20 cellular contexts compared by ENCODE assay signal in genomic region chr1:230050973-230051735, GRCh38. TPM values are rescaled to one million over a fixed set of nuclear protein-coding genes. Genes with fewer than 3 reads are reported as not detected.
A peak's percentile ranks its signal among the peaks of the same experiment; 100 is the strongest.
DNase-seq lines count a peak whose midpoint lies in the region; ATAC-seq, FAIRE-seq and TF ChIP-seq lines count a peak whose summit lies in the region.
"Had no signal": no experiment of that assay in that cellular context is flagged by ENCODE, and none has a peak within 500 bp of the region (broad histone marks: within the 10 kb centered on the region; RNA-seq: fewer than 3 reads in every experiment).

No MANE protein-coding gene starts in this region.

- no peak overlapping the region for H3K4me3 Mint-ChIP-seq in activated naive CD8-positive, alpha-beta T cell treated with anti-CD3 and anti-CD28 coated beads for 36 hours
- H3K4me3 Mint-ChIP-seq in activated naive CD8-positive, alpha-beta T cell treated with anti-CD3 and anti-CD28 coated beads, Interleukin-2, amount 50 U/mL, for 24 hours: no peak overlapping the region

- no peaks in the 10 kb centered on the region for H3F3A ChIP-seq in PC-3 (ENCODE audit: low read length, unreplicated experiment)

- H3K4me1 ChIP-seq in K562 (replicated peaks in 1 of 2; ENCODE audit: control insufficient read depth in 2 of 2, insufficient read depth in 2 of 2, low read length in 2 of 2): peaks cover 0 to 7% of the 10 kb centered on the region in 2 experiments; a peak in 2 of 5 replicates
- H3K4me1 ChIP-seq in PC-3 (ENCODE audit: insufficient read depth, low read length): peaks cover 10% of the 10 kb centered on the region
- H3K4me1 ChIP-seq: SJSA1 had no signal

- WGBS in K562 (ENCODE audit: insufficient coverage, low coverage, missing lambda C conversion rate): 17% methylated on average over 7 of the region's 7 CpGs

- intact Hi-C loops in K562 (cut with micrococcal nuclease) (no loop called here), PC-3 (cut with micrococcal nuclease) (no loop called here)

- no peak for ATAC-seq in activated naive CD8-positive, alpha-beta T cell treated with anti-CD3 and anti-CD28 coated beads, Interleukin-2, amount 50 U/mL, for 24 hours
- no peak; the same call in 2 of the 3 replicates for ATAC-seq in K562
- no peak for ATAC-seq in PC-3
- no peak for ATAC-seq in HG03039 (IDR thresholded peaks at IDR 0.05; ENCODE audit: unreplicated experiment)

- H3K9me3 Mint-ChIP-seq in activated naive CD8-positive, alpha-beta T cell treated with anti-CD3 and anti-CD28 coated beads for 36 hours: peaks cover 4% of the 10 kb centered on the region
- H3K9me3 Mint-ChIP-seq in activated naive CD8-positive, alpha-beta T cell treated with anti-CD3 and anti-CD28 coated beads, Interleukin-2, amount 50 U/mL, for 24 hours: peaks cover 4% of the 10 kb centered on the region
- H3K9me3 Mint-ChIP-seq: CD8-positive, alpha-beta memory T cell; IgD-negative memory B cell had no signal

- H2AFZ ChIP-seq in K562 (ENCODE audit: low read depth, low read length) (peak overlapping the region; percentile 12; the same call in 1 of the 2 replicates), PC-3 (ENCODE audit: low read length) (no peak overlapping the region)
- H2AFZ ChIP-seq: GM23248 had no signal

- peaks cover 2% of the 10 kb centered on the region for H3K4me1 Mint-ChIP-seq in activated naive CD8-positive, alpha-beta T cell treated with anti-CD3 and anti-CD28 coated beads for 36 hours
- no peaks in the 10 kb centered on the region for H3K4me1 Mint-ChIP-seq in activated naive CD8-positive, alpha-beta T cell treated with anti-CD3 and anti-CD28 coated beads, Interleukin-2, amount 50 U/mL, for 24 hours

- TF ChIP-seq CTCF in K562 (IDR thresholded peaks at IDR 0.05 in 2 of 3, conservative IDR thresholded peaks at IDR 0.05 in 1 of 3; ENCODE audit: insufficient read depth in 2 of 3, low read depth in 1 of 3, low read length in 3 of 3): no peak
- TF ChIP-seq CTCF in PC-3 (conservative IDR thresholded peaks at IDR 0.05; ENCODE audit: low read depth, low read length): no peak

- in situ Hi-C loops in K562 (cut with MboI): no loop called here

- no peaks in the 10 kb centered on the region for H3K36me3 Mint-ChIP-seq in activated naive CD8-positive, alpha-beta T cell treated with anti-CD3 and anti-CD28 coated beads for 36 hours
- no peaks in the 10 kb centered on the region for H3K36me3 Mint-ChIP-seq in activated naive CD8-positive, alpha-beta T cell treated with anti-CD3 and anti-CD28 coated beads, Interleukin-2, amount 50 U/mL, for 24 hours (ENCODE audit: low read depth)
- H3K36me3 Mint-ChIP-seq: IgD-negative memory B cell had no signal

- CTCF ChIA-PET in K562 (lab: Yijun Ruan, JAX; ENCODE audit: low intra/inter-chr PET ratio): interaction anchor here (0.7 kb wide), 1 partner anchor 300 kb away, joined by 5 read pairs; no protein-coding TSS in a partner anchor
- CTCF ChIA-PET in PC-3 (lab: Charles Lee): no interaction called here

- no peaks in the 10 kb centered on the region for H3K27me3 Mint-ChIP-seq in activated naive CD8-positive, alpha-beta T cell treated with anti-CD3 and anti-CD28 coated beads for 36 hours
- no peaks in the 10 kb centered on the region for H3K27me3 Mint-ChIP-seq in activated naive CD8-positive, alpha-beta T cell treated with anti-CD3 and anti-CD28 coated beads, Interleukin-2, amount 50 U/mL, for 24 hours

- H3K79me2 ChIP-seq in K562 (ENCODE audit: control insufficient read depth, insufficient read depth, low read length): no peaks in the 10 kb centered on the region
- H3K79me2 ChIP-seq in PC-3 (ENCODE audit: low read length): no peaks in the 10 kb centered on the region

- H3K9ac ChIP-seq in K562 (ENCODE audit: insufficient read depth in 1 of 2, low read depth in 2 of 2, low read length in 2 of 2) (no peak overlapping the region; a peak in 1 of 4 replicates), PC-3 (ENCODE audit: low read length) (no peak overlapping the region)
- H3K9ac ChIP-seq: GM23248 had no signal

- TF ChIP-seq RAD21 in K562 (CRISPR knock-in tag; conservative IDR thresholded peaks at IDR 0.05 in 1 of 2, IDR thresholded peaks at IDR 0.05 in 1 of 2): no peak

- H3K27ac ChIP-seq in K562 (ENCODE audit: extremely low read depth, low read depth, low read length) (no peak overlapping the region), PC-3 (ENCODE audit: low read length) (no peak overlapping the region)
- H3K27ac ChIP-seq: GM23248, HL-60, SJSA1 had no signal

- H3K9me3 ChIP-seq in K562 (replicated peaks; ENCODE audit: control insufficient read depth, insufficient read depth, low read depth, low read length) (no peaks in the 10 kb centered on the region), PC-3 (ENCODE audit: low read length) (no peaks in the 10 kb centered on the region)
- H3K9me3 ChIP-seq: SJSA1 had no signal

- H3K9me2 ChIP-seq in PC-3 (replicated peaks; ENCODE audit: low read length): 0 out of 2 replicates have a peak, but pooled peaks cover 6% of the 10 kb centered on the region

- POLR2A ChIA-PET in K562 (lab: Yijun Ruan, JAX) (interaction anchor here (0.8 to 1.4 kb wide), 3 partner anchors 8 to 15 kb away, joined by 4 read pairs; no protein-coding TSS in a partner anchor), PC-3 (lab: Charles Lee; ENCODE audit: unreplicated experiment) (no interaction called here)

- H3K9me1 ChIP-seq in K562 (ENCODE audit: control insufficient read depth, insufficient read depth, low read length): no peaks in the 10 kb centered on the region

- H3K36me3 ChIP-seq in K562 (ENCODE audit: control insufficient read depth, insufficient read depth, low read length): no peaks in the 10 kb centered on the region
- no peaks in the 10 kb centered on the region for H3K36me3 ChIP-seq in PC-3 (ENCODE audit: low read depth, low read length)
- H3K36me3 ChIP-seq: SJSA1 had no signal

- no peak for TF ChIP-seq EP300 in K562 (IDR thresholded peaks at IDR 0.05; ENCODE audit: low read length)

- H3K27ac Mint-ChIP-seq in activated naive CD8-positive, alpha-beta T cell treated with anti-CD3 and anti-CD28 coated beads for 36 hours: peak overlapping the region; percentile 32
- H3K27ac Mint-ChIP-seq in activated naive CD8-positive, alpha-beta T cell treated with anti-CD3 and anti-CD28 coated beads, Interleukin-2, amount 50 U/mL, for 24 hours: no peak overlapping the region
- H3K27ac Mint-ChIP-seq: IgD-negative memory B cell had no signal

- H3K4me3 ChIP-seq in K562 (no peak overlapping the region), PC-3 (ENCODE audit: low read length) (no peak overlapping the region)
- H3K4me3 ChIP-seq: GM23248, SJSA1 had no signal

- no peak for FAIRE-seq in K562 (lab: Jason Lieb, UNC)
- FAIRE-seq: D721Med, HTR-8/SVneo had no signal

- H3K4me2 ChIP-seq in K562 (ENCODE audit: insufficient read depth, low read length): no peak overlapping the region
- H3K4me2 ChIP-seq in PC-3 (ENCODE audit: low read length): no peak overlapping the region

- H3K27me3 ChIP-seq in K562 (ENCODE audit: control insufficient read depth in 2 of 2, insufficient read depth in 2 of 2, low read length in 2 of 2) (peaks cover 16 to 30% of the 10 kb centered on the region in 2 experiments; a peak in 4 of 5 replicates), PC-3 (ENCODE audit: low read length) (no peaks in the 10 kb centered on the region)
- H3K27me3 ChIP-seq: SJSA1 had no signal

- H4K20me1 ChIP-seq in K562 (replicated peaks; ENCODE audit: control insufficient read depth, insufficient read depth, low read length): no peaks in the 10 kb centered on the region
- H4K20me1 ChIP-seq in PC-3 (ENCODE audit: low read length): no peaks in the 10 kb centered on the region

- BruUV-seq in K562 (replicated peaks; lab: Mats Ljungman, UMichigan) (no TSS peak), PC-3 (replicated peaks; lab: Mats Ljungman, UMichigan) (no TSS peak)

- no peak for TF ChIP-seq POLR2A in K562 (conservative IDR thresholded peaks at IDR 0.05)

- peak; percentile 6 for DNase-seq in NCI-H2029 treated with DMSO at 0.1 percent for 48 hours (lab: John Stamatoyannopoulos, UW)
- no peak for DNase-seq in NCI-H2029 (lab: John Stamatoyannopoulos, UW)
- DNase-seq in activated naive CD8-positive, alpha-beta T cell treated with anti-CD3 and anti-CD28 coated beads for 36 hours: no peak
- no peak for DNase-seq in activated naive CD8-positive, alpha-beta T cell treated with anti-CD3 and anti-CD28 coated beads, Interleukin-2, amount 50 U/mL, for 24 hours
- DNase-seq in K562 (ENCODE audit: extremely low read depth in 1 of 4, low spot score in 3 of 4): no peak
- no peak for DNase-seq in NCI-H128 (lab: John Stamatoyannopoulos, UW; ENCODE audit: unreplicated experiment)
- no peak for DNase-seq in PC-3
- DNase-seq: 8988T; CD8-positive, alpha-beta memory T cell; DMS79; GM23248; HCEC 1CT; NCI-H1436 treated with DMSO at 0.1 percent for 48 hours; NCI-H510A had no signal

TF ChIP-seq in K562, 482 proteins besides CTCF, POLR2A, EP300 and RAD21 (continues in another document):
- TF ChIP-seq ZNF696 (CRISPR knock-in tag; conservative IDR thresholded peaks at IDR 0.05) (no peak), KDM4B (IDR thresholded peaks at IDR 0.05; ENCODE audit: borderline replicate concordance in 2 of 2, low read depth in 1 of 2) (no peak), ZNF699 (CRISPR knock-in tag; IDR thresholded peaks at IDR 0.05; ENCODE audit: insufficient replicate concordance) (no peak)

RNA-seq across cellular contexts. Expression of gene GALNT2, which starts 15.9 kb away (rescaled TPM):
- 10 to 100 TPM; 46.5 to 48.2 TPM for total RNA-seq in activated naive CD8-positive, alpha-beta T cell treated with anti-CD3 and anti-CD28 coated beads for 36 hours
- total RNA-seq in K562 (2011; cell fraction: chromatin; rRNA removed; ENCODE audit: low replicate concordance): 96.1 and 131 TPM in 2 replicates
- 139 and 145 TPM in 2 replicates for total RNA-seq in K562 (2011; cell fraction: nucleolus; rRNA removed)
- total RNA-seq in K562 (2011; cell fraction: nucleoplasm; rRNA removed): 159 and 198 TPM in 2 replicates
- 51.9 and 66.5 TPM in 2 replicates for total RNA-seq in K562 (2014; rRNA removed)
- total RNA-seq in K562 (2014; rRNA removed; fragmentation: Illumina TruSeq; extraction: Trizol): 33.3 and 34.6 TPM in 2 replicates
- 54.6 and 56.7 TPM in 2 replicates for total RNA-seq in K562 (2015; rRNA removed; fragmentation: Illumina TruSeq; extraction: Trizol)
- 98.2 and 106 TPM in 2 replicates for total RNA-seq in K562 (2021)
- 37.2 and 41.8 TPM in 2 replicates for polyA plus RNA-seq in K562 (2011; rRNA removed)
- 53.2 and 59.2 TPM in 2 replicates for polyA plus RNA-seq in K562 (2011; cell fraction: cytosol; rRNA removed)
- 54.3 and 75.7 TPM in 2 replicates for polyA plus RNA-seq in K562 (2011; cell fraction: nucleus; rRNA removed)
- polyA plus RNA-seq in K562 (2012): 75.0 and 88.5 TPM in 2 replicates
- 58.5 and 67.9 TPM in 2 replicates for polyA plus RNA-seq in K562 (2014; fragmentation: Illumina TruSeq; extraction: Trizol)
- 1 to 10 TPM; 1.6 to 1.8 TPM for polyA plus RNA-seq in K562 (2014; fragmentation: Nextera tagmentation; extraction: Ambion mirVana)
- polyA plus RNA-seq in K562 (2014; rRNA removed): 66.9 and 67.9 TPM in 2 replicates
- 34.0 and 50.2 TPM in 2 replicates for polyA minus RNA-seq in K562 (2011; rRNA and poly(A)+ RNA removed)
- polyA minus RNA-seq in K562 (2011; cell fraction: cytosol; rRNA and poly(A)+ RNA removed): 40.9 and 44.3 TPM in 2 replicates
- 25.2 and 30.3 TPM in 2 replicates for polyA minus RNA-seq in K562 (2011; cell fraction: nucleus; rRNA and poly(A)+ RNA removed)
- 182 and 193 TPM in 2 replicates for total RNA-seq in PC-3 (2014; rRNA removed)
